In the genomic region with DNA sequence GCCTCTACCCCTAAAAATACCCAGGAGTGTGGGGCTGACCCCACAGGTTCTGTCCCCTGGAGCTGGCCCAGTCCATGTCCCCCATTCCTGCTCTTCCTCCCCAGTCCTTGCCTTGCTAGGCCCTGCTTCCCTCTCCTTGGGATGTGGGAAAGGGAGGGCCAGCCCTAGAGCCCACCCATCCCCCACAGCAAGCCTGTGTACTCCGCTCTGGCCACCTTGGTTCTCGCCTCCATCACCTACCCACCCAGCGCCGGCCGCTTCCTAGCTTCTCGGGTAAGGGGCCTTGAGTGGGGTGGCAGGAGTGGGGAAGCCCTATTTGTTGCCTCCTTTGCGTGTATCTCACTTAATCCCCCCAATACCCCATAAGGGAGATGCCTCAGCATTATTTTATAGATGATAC, we compare ENCODE assay signal across 1 cellular context.
TF ChIP-seq lines count a peak whose summit lies in the region.

No MANE protein-coding gene starts in this region.

TF ChIP-seq in H1, 55 proteins besides CTCF, POLR2A, EP300 and RAD21:
- no peak for TF ChIP-seq SIRT6 (IDR thresholded peaks at IDR 0.05; ENCODE audit: low read length)
- TF ChIP-seq, protein P1, sequence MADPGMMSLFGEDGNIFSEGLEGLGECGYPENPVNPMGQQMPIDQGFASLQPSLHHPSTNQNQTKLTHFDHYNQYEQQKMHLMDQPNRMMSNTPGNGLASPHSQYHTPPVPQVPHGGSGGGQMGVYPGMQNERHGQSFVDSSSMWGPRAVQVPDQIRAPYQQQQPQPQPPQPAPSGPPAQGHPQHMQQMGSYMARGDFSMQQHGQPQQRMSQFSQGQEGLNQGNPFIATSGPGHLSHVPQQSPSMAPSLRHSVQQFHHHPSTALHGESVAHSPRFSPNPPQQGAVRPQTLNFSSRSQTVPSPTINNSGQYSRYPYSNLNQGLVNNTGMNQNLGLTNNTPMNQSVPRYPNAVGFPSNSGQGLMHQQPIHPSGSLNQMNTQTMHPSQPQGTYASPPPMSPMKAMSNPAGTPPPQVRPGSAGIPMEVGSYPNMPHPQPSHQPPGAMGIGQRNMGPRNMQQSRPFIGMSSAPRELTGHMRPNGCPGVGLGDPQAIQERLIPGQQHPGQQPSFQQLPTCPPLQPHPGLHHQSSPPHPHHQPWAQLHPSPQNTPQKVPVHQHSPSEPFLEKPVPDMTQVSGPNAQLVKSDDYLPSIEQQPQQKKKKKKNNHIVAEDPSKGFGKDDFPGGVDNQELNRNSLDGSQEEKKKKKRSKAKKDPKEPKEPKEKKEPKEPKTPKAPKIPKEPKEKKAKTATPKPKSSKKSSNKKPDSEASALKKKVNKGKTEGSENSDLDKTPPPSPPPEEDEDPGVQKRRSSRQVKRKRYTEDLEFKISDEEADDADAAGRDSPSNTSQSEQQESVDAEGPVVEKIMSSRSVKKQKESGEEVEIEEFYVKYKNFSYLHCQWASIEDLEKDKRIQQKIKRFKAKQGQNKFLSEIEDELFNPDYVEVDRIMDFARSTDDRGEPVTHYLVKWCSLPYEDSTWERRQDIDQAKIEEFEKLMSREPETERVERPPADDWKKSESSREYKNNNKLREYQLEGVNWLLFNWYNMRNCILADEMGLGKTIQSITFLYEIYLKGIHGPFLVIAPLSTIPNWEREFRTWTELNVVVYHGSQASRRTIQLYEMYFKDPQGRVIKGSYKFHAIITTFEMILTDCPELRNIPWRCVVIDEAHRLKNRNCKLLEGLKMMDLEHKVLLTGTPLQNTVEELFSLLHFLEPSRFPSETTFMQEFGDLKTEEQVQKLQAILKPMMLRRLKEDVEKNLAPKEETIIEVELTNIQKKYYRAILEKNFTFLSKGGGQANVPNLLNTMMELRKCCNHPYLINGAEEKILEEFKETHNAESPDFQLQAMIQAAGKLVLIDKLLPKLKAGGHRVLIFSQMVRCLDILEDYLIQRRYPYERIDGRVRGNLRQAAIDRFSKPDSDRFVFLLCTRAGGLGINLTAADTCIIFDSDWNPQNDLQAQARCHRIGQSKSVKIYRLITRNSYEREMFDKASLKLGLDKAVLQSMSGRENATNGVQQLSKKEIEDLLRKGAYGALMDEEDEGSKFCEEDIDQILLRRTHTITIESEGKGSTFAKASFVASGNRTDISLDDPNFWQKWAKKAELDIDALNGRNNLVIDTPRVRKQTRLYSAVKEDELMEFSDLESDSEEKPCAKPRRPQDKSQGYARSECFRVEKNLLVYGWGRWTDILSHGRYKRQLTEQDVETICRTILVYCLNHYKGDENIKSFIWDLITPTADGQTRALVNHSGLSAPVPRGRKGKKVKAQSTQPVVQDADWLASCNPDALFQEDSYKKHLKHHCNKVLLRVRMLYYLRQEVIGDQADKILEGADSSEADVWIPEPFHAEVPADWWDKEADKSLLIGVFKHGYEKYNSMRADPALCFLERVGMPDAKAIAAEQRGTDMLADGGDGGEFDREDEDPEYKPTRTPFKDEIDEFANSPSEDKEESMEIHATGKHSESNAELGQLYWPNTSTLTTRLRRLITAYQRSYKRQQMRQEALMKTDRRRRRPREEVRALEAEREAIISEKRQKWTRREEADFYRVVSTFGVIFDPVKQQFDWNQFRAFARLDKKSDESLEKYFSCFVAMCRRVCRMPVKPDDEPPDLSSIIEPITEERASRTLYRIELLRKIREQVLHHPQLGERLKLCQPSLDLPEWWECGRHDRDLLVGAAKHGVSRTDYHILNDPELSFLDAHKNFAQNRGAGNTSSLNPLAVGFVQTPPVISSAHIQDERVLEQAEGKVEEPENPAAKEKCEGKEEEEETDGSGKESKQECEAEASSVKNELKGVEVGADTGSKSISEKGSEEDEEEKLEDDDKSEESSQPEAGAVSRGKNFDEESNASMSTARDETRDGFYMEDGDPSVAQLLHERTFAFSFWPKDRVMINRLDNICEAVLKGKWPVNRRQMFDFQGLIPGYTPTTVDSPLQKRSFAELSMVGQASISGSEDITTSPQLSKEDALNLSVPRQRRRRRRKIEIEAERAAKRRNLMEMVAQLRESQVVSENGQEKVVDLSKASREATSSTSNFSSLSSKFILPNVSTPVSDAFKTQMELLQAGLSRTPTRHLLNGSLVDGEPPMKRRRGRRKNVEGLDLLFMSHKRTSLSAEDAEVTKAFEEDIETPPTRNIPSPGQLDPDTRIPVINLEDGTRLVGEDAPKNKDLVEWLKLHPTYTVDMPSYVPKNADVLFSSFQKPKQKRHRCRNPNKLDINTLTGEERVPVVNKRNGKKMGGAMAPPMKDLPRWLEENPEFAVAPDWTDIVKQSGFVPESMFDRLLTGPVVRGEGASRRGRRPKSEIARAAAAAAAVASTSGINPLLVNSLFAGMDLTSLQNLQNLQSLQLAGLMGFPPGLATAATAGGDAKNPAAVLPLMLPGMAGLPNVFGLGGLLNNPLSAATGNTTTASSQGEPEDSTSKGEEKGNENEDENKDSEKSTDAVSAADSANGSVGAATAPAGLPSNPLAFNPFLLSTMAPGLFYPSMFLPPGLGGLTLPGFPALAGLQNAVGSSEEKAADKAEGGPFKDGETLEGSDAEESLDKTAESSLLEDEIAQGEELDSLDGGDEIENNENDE (IDR thresholded peaks at IDR 0.05; ENCODE audit: insufficient replicate concordance, low read length) = no peak
- TF ChIP-seq CEBPB (IDR thresholded peaks at IDR 0.05; ENCODE audit: low read depth, low read length) = no peak
- TF ChIP-seq TAF1 (IDR thresholded peaks at IDR 0.05; ENCODE audit: low read depth, low read length) = no peak
- no peak for TF ChIP-seq POU5F1 (IDR thresholded peaks at IDR 0.05; ENCODE audit: low read depth, low read length)
- TF ChIP-seq CREB1 (IDR thresholded peaks at IDR 0.05) = no peak
- TF ChIP-seq, protein P2, sequence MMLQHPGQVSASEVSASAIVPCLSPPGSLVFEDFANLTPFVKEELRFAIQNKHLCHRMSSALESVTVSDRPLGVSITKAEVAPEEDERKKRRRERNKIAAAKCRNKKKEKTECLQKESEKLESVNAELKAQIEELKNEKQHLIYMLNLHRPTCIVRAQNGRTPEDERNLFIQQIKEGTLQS (IDR thresholded peaks at IDR 0.05; ENCODE audit: insufficient read depth, low read depth, low read length) = no peak
TF ChIP-seq in H1: peak in this region for 0.
